In genomic region chr2:63425079-63425416, GRCh38 we compare ENCODE assay signal across 20 cellular contexts.
DNase-seq lines count a peak whose midpoint lies in the region; ATAC-seq and TF ChIP-seq lines count a peak whose summit lies in the region.
"Had no signal": no experiment of that assay in that cellular context is flagged by ENCODE, and none has a peak within 500 bp of the region (broad histone marks: within the 10 kb centered on the region; RNA-seq: fewer than 3 reads in every experiment).

No MANE protein-coding gene starts in this region.

- TF ChIP-seq CTCF in 22Rv1 (IDR thresholded peaks at IDR 0.05) (peak; percentile 34), RWPE1 (conservative IDR thresholded peaks at IDR 0.05; ENCODE audit: low read depth) (0 out of 2 replicates have a peak, but pooled peaks have one; percentile 2), heart right ventricle (IDR thresholded peaks at IDR 0.05) (peak in 1 of 9 donors; percentile 18)

- peak; percentile 87 for ATAC-seq in GM19324 (IDR thresholded peaks at IDR 0.05; ENCODE audit: low FRiP score, unreplicated experiment)
- ATAC-seq in HG03442 (IDR thresholded peaks at IDR 0.05; ENCODE audit: unreplicated experiment) = peak; percentile 90
- no peak for ATAC-seq in heart right ventricle
- ATAC-seq: heart left ventricle had no signal

- H3K4me3 ChIP-seq in heart right ventricle = no peak overlapping the region
- H3K4me3 ChIP-seq: A549, heart left ventricle, lower lobe of right lung, mucosa of descending colon, SK-N-MC, tibial artery had no signal

- no peaks in the 10 kb centered on the region for H3K36me3 ChIP-seq in heart right ventricle
- H3K36me3 ChIP-seq: lower lobe of right lung, tibial artery had no signal

- DNase-seq in RWPE1 (ENCODE audit: low spot score) (no peak), DMS153 treated with DMSO at 0.1 percent for 48 hours (lab: John Stamatoyannopoulos, UW; ENCODE audit: unreplicated experiment) (no peak), heart right ventricle (no peak)
- DNase-seq in activated CD4-positive, CD25-positive, alpha-beta regulatory T cell treated with anti-CD3 and anti-CD28 coated beads, Interleukin-2, amount 50 U/mL, for 72 hours = no peak
- DNase-seq in stimulated activated CD4-positive, alpha-beta T cell treated with anti-CD3 and anti-CD28 coated beads, Interleukin-4, amount 100 ng/mL, for 24 hours = no peak
- DNase-seq: activated gamma-delta T cell; cortex of kidney; DMS79 treated with DMSO at 0.1 percent for 48 hours; lower lobe of right lung; NCI-H187; NCI-H526 treated with DMSO at 0.1 percent for 48 hours; stimulated activated CD4-positive, alpha-beta T cell treated with anti-CD3 and anti-CD28 coated beads, Interleukin-1b, Interleukin-23, amount 100 ng/mL, for 48 hours; tibial artery had no signal

- no peaks in the 10 kb centered on the region for H3K27me3 ChIP-seq in heart right ventricle
- H3K27me3 ChIP-seq: heart left ventricle, tibial artery had no signal

- H3K27ac ChIP-seq in 22Rv1 = no peak overlapping the region
- H3K27ac ChIP-seq in RWPE1 = no peak overlapping the region
- no peak overlapping the region for H3K27ac ChIP-seq in heart right ventricle
- H3K27ac ChIP-seq: A549, heart left ventricle, lower lobe of right lung, SK-N-MC, tibial artery had no signal

- CTCF ChIA-PET in RWPE1 (lab: Yijun Ruan, JAX) = interaction anchor here (0.6 to 0.9 kb wide), 5 partner anchors 11 to 1976 kb away, joined by 3 to 6 read pairs (median 4); no protein-coding TSS in a partner anchor

- WGBS in heart right ventricle, 2 donors = 80 to 87% methylated on average over 4 of the region's 4 CpGs

- H3K9me3 ChIP-seq in heart right ventricle = peaks cover 0 to 34% (median 0%) of the 10 kb centered on the region in 11 donors
- H3K9me3 ChIP-seq: lower lobe of right lung, mucosa of descending colon had no signal

- POLR2A ChIA-PET in RWPE1 (lab: Yijun Ruan, JAX; ENCODE audit: low non-redundant PET) = no interaction called here

- intact Hi-C loops in heart right ventricle (cut with DNase I) = no loop called here

- H3K4me1 ChIP-seq in heart right ventricle = no peaks in the 10 kb centered on the region
- H3K4me1 ChIP-seq: A549, heart left ventricle, lower lobe of right lung, tibial artery had no signal

Comparison
In these comparisons a context has a peak if more than half of its experiments do, and no peak if none do; other contexts are left out.
1. ATAC-seq: peak in GM19324 (single experiment) and HG03442 (single experiment); none in heart right ventricle (0 of 8).